10 cellular contexts compared by ENCODE assay signal in the genomic region with DNA sequence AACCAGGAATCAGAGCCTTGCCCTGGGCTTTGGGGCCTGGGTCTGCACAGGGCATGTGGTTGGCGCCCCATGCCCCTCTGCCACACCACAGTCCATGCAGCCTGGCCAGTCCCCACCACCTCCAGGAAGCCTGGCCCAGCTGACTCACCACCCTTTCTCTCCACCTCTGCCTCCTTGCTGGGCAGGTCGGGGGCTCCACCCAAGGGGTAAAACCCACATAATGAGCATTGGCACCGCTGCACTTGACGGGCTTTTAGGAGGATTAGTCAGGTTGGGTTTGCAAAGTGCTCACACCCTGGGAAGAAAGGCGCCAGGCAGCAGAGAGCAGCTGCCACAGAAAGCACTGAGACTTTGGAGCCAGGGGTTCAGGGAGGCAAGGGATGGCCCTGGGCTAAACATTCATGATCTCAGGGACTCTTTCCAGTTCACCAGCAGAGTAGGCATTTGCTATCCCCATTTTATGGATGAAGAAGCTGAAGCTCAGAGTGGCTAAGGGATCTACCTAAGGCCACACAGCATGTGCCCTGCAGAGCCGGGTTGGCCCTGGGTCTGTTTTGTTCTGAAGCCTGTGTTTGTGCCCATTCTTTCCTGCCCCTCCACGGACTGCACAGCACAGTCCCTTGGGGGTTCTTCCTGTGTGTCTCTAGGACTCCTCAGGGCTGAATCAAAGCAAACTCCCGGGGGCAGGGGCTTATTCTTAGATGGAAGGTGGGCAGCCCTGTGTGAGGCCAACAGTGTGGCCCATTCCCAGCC.
A peak's percentile ranks its signal among the peaks of the same experiment; 100 is the strongest.
DNase-seq lines count a peak whose midpoint lies in the region; ATAC-seq and TF ChIP-seq lines count a peak whose summit lies in the region.
"Had no signal": no experiment of that assay in that cellular context is flagged by ENCODE, and none has a peak within 500 bp of the region (broad histone marks: within the 10 kb centered on the region; RNA-seq: fewer than 3 reads in every experiment).

No MANE protein-coding gene starts in this region.

- POLR2A ChIA-PET in A673 (lab: Charles Lee; ENCODE audit: low non-redundant PET): no interaction called here

- H3K36me3 ChIP-seq in mammary epithelial cell (ENCODE audit: insufficient read depth, low read length) (no peaks in the 10 kb centered on the region), A673 (ENCODE audit: insufficient read depth, low read length, poor library complexity, severe bottlenecking) (no peaks in the 10 kb centered on the region)

- H3K27ac ChIP-seq in mammary epithelial cell (ENCODE audit: insufficient read depth, low read depth, low read length) (no peak overlapping the region), A673 (ENCODE audit: low read depth, low read length, poor library complexity, severe bottlenecking) (no peak overlapping the region)

- H3K27me3 ChIP-seq in mammary epithelial cell (ENCODE audit: insufficient read depth, low read length) (no peaks in the 10 kb centered on the region), A673 (replicated peaks; ENCODE audit: insufficient read depth, low read depth, low read length, poor library complexity) (no peaks in the 10 kb centered on the region)

- ATAC-seq in HG03460 (IDR thresholded peaks at IDR 0.05; ENCODE audit: unreplicated experiment): no peak
- ATAC-seq in HG03025 (IDR thresholded peaks at IDR 0.05; ENCODE audit: low FRiP score, unreplicated experiment): no peak

- BruUV-seq in mammary epithelial cell (replicated peaks; lab: Mats Ljungman, UMichigan): no TSS peak
- no TSS peak for BruUV-seq in A673 (replicated peaks; lab: Mats Ljungman, UMichigan)

- H3K4me1 ChIP-seq in mammary epithelial cell (ENCODE audit: insufficient read depth, low read length) (peaks cover 29% of the 10 kb centered on the region), A673 (ENCODE audit: insufficient read depth, low read length, poor library complexity, severe bottlenecking) (peaks cover 8% of the 10 kb centered on the region)

- no peaks in the 10 kb centered on the region for H4K20me1 ChIP-seq in mammary epithelial cell (ENCODE audit: insufficient read depth, low read length)

- peak overlapping the region; percentile 70 for H3K4me2 ChIP-seq in mammary epithelial cell (ENCODE audit: insufficient read depth, low read depth, low read length)

- 69% methylated on average over 8 of the region's 8 CpGs for WGBS in mammary epithelial cell (ENCODE audit: low coverage, missing lambda C conversion rate)

- no peak overlapping the region for H3K4me3 ChIP-seq in mammary epithelial cell (replicated peaks in 1 of 3; ENCODE audit: insufficient read depth in 1 of 3, low read depth in 2 of 3, low read length in 3 of 3)
- H3K4me3 ChIP-seq in A673 (ENCODE audit: low read depth, low read length, poor library complexity, severe bottlenecking): no peak overlapping the region

- no peak overlapping the region for H2AFZ ChIP-seq in mammary epithelial cell (ENCODE audit: low read depth, low read length)

- CTCF ChIA-PET in mammary epithelial cell (lab: Charles Lee; ENCODE audit: low non-redundant PET): no interaction called here
- CTCF ChIA-PET in A673 (lab: Charles Lee): interaction anchor here (1.5 kb wide), 1 partner anchor 12 kb away, joined by 4 read pairs; no protein-coding TSS in a partner anchor

- TF ChIP-seq CTCF in mammary epithelial cell (conservative IDR thresholded peaks at IDR 0.05 in 1 of 2, IDR thresholded peaks at IDR 0.05 in 1 of 2; ENCODE audit: extremely low read depth in 1 of 2, insufficient read depth in 1 of 2, low read depth in 1 of 2, low read length in 2 of 2) (no peak), A673 (conservative IDR thresholded peaks at IDR 0.05; ENCODE audit: low read depth, low read length) (no peak)

- peak; percentile 71 for DNase-seq in D341Med (ENCODE audit: low spot score)
- DNase-seq in HK-2 (ENCODE audit: unreplicated experiment): peak; percentile 46
- peak; percentile 76 for DNase-seq in mammary epithelial cell
- peak; percentile 75 for DNase-seq in mesenteric fat pad (ENCODE audit: low spot score)
- DNase-seq in A673 (ENCODE audit: low spot score): no peak
- DNase-seq: DND-41; NCI-H526 treated with DMSO at 0.1 percent for 48 hours; stimulated activated CD4-positive, alpha-beta T cell treated with anti-CD3 and anti-CD28 coated beads, Interleukin-4, amount 100 ng/mL, for 4 hours had no signal

- in situ Hi-C loops in mammary epithelial cell (cut with MboI; ENCODE audit: low sequenced_read_pairs in 2 of 2): no loop called here

- no peaks in the 10 kb centered on the region for H3K79me2 ChIP-seq in mammary epithelial cell (ENCODE audit: insufficient read depth, low read length)

- no peaks in the 10 kb centered on the region for H3K9me3 ChIP-seq in mammary epithelial cell (replicated peaks; ENCODE audit: insufficient read depth, low read length)
- H3K9me3 ChIP-seq in A673 (ENCODE audit: low read depth, low read length, poor library complexity, severe bottlenecking): no peaks in the 10 kb centered on the region

- dilution Hi-C loops in mammary epithelial cell (cut with HindIII; ENCODE audit: low sequenced_read_pairs): no loop called here

- intact Hi-C loops in mammary epithelial cell (cut with micrococcal nuclease) (no loop called here), A673 (cut with micrococcal nuclease; ENCODE audit: unreplicated experiment) (no loop called here)

- no peak overlapping the region for H3K9ac ChIP-seq in mammary epithelial cell (ENCODE audit: insufficient read depth, low read length)
